Comparison of ENCODE assay signal across 2 cellular contexts in the genomic region with DNA sequence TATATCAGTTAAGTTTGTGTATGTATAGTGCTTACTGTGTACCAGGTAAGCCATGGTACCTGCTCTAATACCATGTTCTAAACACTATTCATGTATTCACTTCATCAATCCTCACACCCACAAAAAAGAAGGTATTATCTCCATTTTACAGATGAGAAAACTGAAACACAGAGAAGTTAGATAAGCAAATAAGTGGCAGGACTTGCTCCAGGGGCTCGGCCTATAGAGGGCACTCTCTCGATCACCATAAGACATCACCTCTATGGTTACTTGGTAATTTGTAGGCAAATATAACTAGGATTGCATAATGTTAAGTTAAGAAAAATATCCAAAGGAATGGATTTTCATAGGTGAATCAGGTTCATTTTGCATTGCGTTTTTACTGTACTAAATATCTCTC.
TF ChIP-seq lines count a peak whose summit lies in the region.

No MANE protein-coding gene starts in this region.

TF ChIP-seq in IMR-90, 13 proteins besides CTCF, POLR2A, EP300 and RAD21 (continued from another document):
- TF ChIP-seq, protein P1, sequence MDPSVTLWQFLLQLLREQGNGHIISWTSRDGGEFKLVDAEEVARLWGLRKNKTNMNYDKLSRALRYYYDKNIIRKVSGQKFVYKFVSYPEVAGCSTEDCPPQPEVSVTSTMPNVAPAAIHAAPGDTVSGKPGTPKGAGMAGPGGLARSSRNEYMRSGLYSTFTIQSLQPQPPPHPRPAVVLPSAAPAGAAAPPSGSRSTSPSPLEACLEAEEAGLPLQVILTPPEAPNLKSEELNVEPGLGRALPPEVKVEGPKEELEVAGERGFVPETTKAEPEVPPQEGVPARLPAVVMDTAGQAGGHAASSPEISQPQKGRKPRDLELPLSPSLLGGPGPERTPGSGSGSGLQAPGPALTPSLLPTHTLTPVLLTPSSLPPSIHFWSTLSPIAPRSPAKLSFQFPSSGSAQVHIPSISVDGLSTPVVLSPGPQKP (IDR thresholded peaks at IDR 0.05; ENCODE audit: borderline replicate concordance, low read depth, low read length): no peak
TF ChIP-seq in IMR-90: peak in this region for 0.

TF ChIP-seq in HEK293T, 16 proteins besides CTCF, POLR2A, EP300 and RAD21 (continued from another document):
- no peak for TF ChIP-seq ZNF384 (IDR thresholded peaks at IDR 0.05)
- TF ChIP-seq NFRKB (IDR thresholded peaks at IDR 0.05): no peak
- TF ChIP-seq SUZ12 (IDR thresholded peaks at IDR 0.05): no peak
- no peak for TF ChIP-seq HDGF (IDR thresholded peaks at IDR 0.05; ENCODE audit: borderline replicate concordance)
- no peak for TF ChIP-seq FOXM1 (IDR thresholded peaks at IDR 0.05; ENCODE audit: borderline replicate concordance)
- TF ChIP-seq TARDBP (IDR thresholded peaks at IDR 0.05): no peak
- TF ChIP-seq, protein P2, sequence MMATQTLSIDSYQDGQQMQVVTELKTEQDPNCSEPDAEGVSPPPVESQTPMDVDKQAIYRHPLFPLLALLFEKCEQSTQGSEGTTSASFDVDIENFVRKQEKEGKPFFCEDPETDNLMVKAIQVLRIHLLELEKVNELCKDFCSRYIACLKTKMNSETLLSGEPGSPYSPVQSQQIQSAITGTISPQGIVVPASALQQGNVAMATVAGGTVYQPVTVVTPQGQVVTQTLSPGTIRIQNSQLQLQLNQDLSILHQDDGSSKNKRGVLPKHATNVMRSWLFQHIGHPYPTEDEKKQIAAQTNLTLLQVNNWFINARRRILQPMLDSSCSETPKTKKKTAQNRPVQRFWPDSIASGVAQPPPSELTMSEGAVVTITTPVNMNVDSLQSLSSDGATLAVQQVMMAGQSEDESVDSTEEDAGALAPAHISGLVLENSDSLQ (IDR thresholded peaks at IDR 0.05): no peak
- TF ChIP-seq SP1 (IDR thresholded peaks at IDR 0.05): no peak
